ENCODE assay signal across 8 cellular contexts in genomic region chr22:20020533-20021195, GRCh38.
A peak's percentile ranks its signal among the peaks of the same experiment; 100 is the strongest.
DNase-seq lines count a peak whose midpoint lies in the region; ATAC-seq lines count a peak whose summit lies in the region.

TSS of gene TANGO2 (plus strand) at chr22:20021110. CDS start at chr22:20036799, 15,689 bp downstream.

- peaks cover 19% of the 10 kb centered on the region; the same call in 1 of the 2 replicates for H3K27me3 ChIP-seq in ACC112 (ENCODE audit: insufficient read depth, low read length)

- ATAC-seq in GM18868 (IDR thresholded peaks at IDR 0.05; ENCODE audit: unreplicated experiment) (peak; percentile 85), HG03159 (IDR thresholded peaks at IDR 0.05; ENCODE audit: unreplicated experiment) (peak; percentile 68)

- peaks cover 10% of the 10 kb centered on the region for H3K4me1 ChIP-seq in ACC112 (ENCODE audit: control insufficient read depth, insufficient read depth, low read length, unreplicated experiment)

- peak; percentile 49 for DNase-seq in NCI-H345 treated with DMSO at 0.1 percent for 48 hours (lab: John Stamatoyannopoulos, UW; ENCODE audit: unreplicated experiment)
- peak; percentile 79 to 92 (median 86) for DNase-seq in activated CD4-positive, CD25-positive, alpha-beta regulatory T cell (lab: John Stamatoyannopoulos, UW)
- peak in 60 of 61 donors; percentile 35 to 95 (median 85) for DNase-seq in caudate nucleus (lab: John Stamatoyannopoulos, UW)
- DNase-seq in islet precursor cell: peak; percentile 95
- peak; percentile 92 for DNase-seq in stimulated activated CD4-positive, alpha-beta T cell treated with anti-CD3 and anti-CD28 coated beads, Interleukin-12 subunit alpha, Interleukin-12 subunit beta, amount 100 ng/mL, for 4 hours

- no peak within 1 kb of the TSS for H2AFZ ChIP-seq in ACC112 (ENCODE audit: low read length, unreplicated experiment)

- H3K4me3 ChIP-seq in ACC112 (ENCODE audit: low read depth, low read length): peak within 1 kb of the TSS; percentile 87

- H3K27ac ChIP-seq in ACC112 (ENCODE audit: low read depth, low read length): peak within 1 kb of the TSS; percentile 41; the same call in 1 of the 2 replicates
- peak within 1 kb of the TSS; percentile 91 for H3K27ac ChIP-seq in caudate nucleus (ENCODE audit: low read depth, low read length)

- H3K36me3 ChIP-seq in ACC112 (ENCODE audit: insufficient read depth, low read length): no peaks in the 10 kb centered on the region

- H3K79me2 ChIP-seq in ACC112 (ENCODE audit: control insufficient read depth, insufficient read depth, low read length, unreplicated experiment): peaks cover 17% of the 10 kb centered on the region

Comparison
In these comparisons a context has a peak if more than half of its experiments do, and no peak if none do; other contexts are left out.
1. Peak in every context shown above with its lines: DNase-seq, ATAC-seq, H3K4me3 ChIP-seq and H3K27ac ChIP-seq.